ENCODE assay signal across 2 cellular contexts in genomic region chr1:58862728-58863385, GRCh38.
TF ChIP-seq lines count a peak whose summit lies in the region.

No MANE protein-coding gene starts in this region.

TF ChIP-seq in GM23338, 12 proteins besides CTCF, POLR2A, EP300 and RAD21 (continued from another document):
- TF ChIP-seq, protein P1, sequence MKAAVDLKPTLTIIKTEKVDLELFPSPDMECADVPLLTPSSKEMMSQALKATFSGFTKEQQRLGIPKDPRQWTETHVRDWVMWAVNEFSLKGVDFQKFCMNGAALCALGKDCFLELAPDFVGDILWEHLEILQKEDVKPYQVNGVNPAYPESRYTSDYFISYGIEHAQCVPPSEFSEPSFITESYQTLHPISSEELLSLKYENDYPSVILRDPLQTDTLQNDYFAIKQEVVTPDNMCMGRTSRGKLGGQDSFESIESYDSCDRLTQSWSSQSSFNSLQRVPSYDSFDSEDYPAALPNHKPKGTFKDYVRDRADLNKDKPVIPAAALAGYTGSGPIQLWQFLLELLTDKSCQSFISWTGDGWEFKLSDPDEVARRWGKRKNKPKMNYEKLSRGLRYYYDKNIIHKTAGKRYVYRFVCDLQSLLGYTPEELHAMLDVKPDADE (IDR thresholded peaks at IDR 0.05), result no peak
- TF ChIP-seq STAT1 (IDR thresholded peaks at IDR 0.05; ENCODE audit: unreplicated experiment), result no peak
- no peak for TF ChIP-seq EZH2 (IDR thresholded peaks at IDR 0.05; ENCODE audit: low read depth, unreplicated experiment)
- TF ChIP-seq NANOG (IDR thresholded peaks at IDR 0.05; ENCODE audit: borderline replicate concordance), result no peak
- no peak for TF ChIP-seq ZNF114 (CRISPR knock-in tag; IDR thresholded peaks at IDR 0.05)
- no peak for TF ChIP-seq EZH2phosphoT487 (IDR thresholded peaks at IDR 0.05; ENCODE audit: unreplicated experiment)
- no peak for TF ChIP-seq POLR2AphosphoS5 (IDR thresholded peaks at IDR 0.05; ENCODE audit: low read depth)
- TF ChIP-seq ZNF462 (CRISPR knock-in tag; IDR thresholded peaks at IDR 0.05), result no peak

TF ChIP-seq in SK-N-SH, 30 proteins besides CTCF, POLR2A, EP300 and RAD21 (continued from another document):
- TF ChIP-seq REST (IDR thresholded peaks at IDR 0.05; ENCODE audit: low read depth, low read length), result no peak
- no peak for TF ChIP-seq ELF1 (IDR thresholded peaks at IDR 0.05)
- TF ChIP-seq USF2 (IDR thresholded peaks at IDR 0.05; ENCODE audit: borderline replicate concordance, low read depth, low read length), result no peak
- TF ChIP-seq, protein P2, sequence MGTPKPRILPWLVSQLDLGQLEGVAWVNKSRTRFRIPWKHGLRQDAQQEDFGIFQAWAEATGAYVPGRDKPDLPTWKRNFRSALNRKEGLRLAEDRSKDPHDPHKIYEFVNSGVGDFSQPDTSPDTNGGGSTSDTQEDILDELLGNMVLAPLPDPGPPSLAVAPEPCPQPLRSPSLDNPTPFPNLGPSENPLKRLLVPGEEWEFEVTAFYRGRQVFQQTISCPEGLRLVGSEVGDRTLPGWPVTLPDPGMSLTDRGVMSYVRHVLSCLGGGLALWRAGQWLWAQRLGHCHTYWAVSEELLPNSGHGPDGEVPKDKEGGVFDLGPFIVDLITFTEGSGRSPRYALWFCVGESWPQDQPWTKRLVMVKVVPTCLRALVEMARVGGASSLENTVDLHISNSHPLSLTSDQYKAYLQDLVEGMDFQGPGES (IDR thresholded peaks at IDR 0.05; ENCODE audit: low read depth, low read length), result no peak
- TF ChIP-seq, protein P3, sequence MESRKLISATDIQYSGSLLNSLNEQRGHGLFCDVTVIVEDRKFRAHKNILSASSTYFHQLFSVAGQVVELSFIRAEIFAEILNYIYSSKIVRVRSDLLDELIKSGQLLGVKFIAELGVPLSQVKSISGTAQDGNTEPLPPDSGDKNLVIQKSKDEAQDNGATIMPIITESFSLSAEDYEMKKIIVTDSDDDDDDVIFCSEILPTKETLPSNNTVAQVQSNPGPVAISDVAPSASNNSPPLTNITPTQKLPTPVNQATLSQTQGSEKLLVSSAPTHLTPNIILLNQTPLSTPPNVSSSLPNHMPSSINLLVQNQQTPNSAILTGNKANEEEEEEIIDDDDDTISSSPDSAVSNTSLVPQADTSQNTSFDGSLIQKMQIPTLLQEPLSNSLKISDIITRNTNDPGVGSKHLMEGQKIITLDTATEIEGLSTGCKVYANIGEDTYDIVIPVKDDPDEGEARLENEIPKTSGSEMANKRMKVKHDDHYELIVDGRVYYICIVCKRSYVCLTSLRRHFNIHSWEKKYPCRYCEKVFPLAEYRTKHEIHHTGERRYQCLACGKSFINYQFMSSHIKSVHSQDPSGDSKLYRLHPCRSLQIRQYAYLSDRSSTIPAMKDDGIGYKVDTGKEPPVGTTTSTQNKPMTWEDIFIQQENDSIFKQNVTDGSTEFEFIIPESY (IDR thresholded peaks at IDR 0.05; ENCODE audit: borderline replicate concordance, low read depth), result no peak
- TF ChIP-seq POLR2AphosphoS5 (IDR thresholded peaks at IDR 0.05; ENCODE audit: low read depth, low read length), result no peak
- TF ChIP-seq NFIC (IDR thresholded peaks at IDR 0.05; ENCODE audit: borderline replicate concordance), result no peak
- no peak for TF ChIP-seq TCF12 (IDR thresholded peaks at IDR 0.05)
- no peak for TF ChIP-seq RFX5 (IDR thresholded peaks at IDR 0.05; ENCODE audit: low read length)
- TF ChIP-seq, protein P4, sequence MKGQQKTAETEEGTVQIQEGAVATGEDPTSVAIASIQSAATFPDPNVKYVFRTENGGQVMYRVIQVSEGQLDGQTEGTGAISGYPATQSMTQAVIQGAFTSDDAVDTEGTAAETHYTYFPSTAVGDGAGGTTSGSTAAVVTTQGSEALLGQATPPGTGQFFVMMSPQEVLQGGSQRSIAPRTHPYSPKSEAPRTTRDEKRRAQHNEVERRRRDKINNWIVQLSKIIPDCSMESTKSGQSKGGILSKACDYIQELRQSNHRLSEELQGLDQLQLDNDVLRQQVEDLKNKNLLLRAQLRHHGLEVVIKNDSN (IDR thresholded peaks at IDR 0.05; ENCODE audit: borderline replicate concordance, low read depth), result no peak
